In the genomic region with DNA sequence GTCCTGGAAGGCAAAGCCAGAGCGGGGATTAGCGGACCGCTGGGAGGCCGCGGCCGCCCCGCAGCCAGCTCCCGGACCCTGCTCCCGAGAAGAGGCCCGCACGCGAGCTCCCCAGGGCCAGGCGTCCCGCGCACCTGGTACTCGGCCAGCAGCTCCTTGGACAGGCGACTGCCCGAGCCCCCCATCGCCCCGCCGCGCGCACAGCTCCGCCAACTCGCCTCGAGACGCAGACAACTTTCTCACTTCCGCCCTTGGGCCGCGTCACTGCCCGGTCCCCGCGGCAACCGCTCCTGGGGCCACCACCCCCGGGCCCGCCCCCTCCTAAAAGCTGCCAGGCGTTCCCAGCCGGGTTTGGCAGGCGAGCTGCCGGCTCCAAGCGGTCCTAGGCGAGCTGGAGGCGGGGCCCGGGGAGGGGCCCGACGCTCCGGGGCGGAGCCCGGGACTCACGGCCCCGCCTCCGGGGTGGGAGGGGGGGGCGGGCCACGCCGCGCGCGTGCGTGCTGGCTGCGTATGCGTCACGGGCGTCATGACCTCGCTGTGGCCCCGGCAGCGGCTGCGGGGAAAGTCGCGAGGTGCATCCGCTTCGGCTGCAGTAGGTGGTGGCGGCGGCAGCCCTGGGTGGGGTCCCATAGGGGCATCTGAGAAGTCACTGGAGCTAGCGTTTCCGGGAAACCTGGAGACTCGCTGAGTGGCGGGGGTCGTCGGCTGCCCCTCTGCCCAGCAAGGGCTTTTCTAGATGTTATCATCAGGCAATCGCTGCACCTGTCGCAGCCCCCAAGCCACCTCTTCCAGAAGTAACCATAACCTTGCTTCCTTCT, we compare ENCODE assay signal across 7 cellular contexts. TPM values are rescaled to one million over a fixed set of nuclear protein-coding genes. Genes with fewer than 3 reads are reported as not detected.
A peak's percentile ranks its signal among the peaks of the same experiment; 100 is the strongest.
DNase-seq lines count a peak whose midpoint lies in the region; ATAC-seq and TF ChIP-seq lines count a peak whose summit lies in the region.

A gene (minus strand): TSS at position 241 of the 818 bp plus-strand sequence. CDS start 56 bp downstream, at position 185.
A gene with protein sequence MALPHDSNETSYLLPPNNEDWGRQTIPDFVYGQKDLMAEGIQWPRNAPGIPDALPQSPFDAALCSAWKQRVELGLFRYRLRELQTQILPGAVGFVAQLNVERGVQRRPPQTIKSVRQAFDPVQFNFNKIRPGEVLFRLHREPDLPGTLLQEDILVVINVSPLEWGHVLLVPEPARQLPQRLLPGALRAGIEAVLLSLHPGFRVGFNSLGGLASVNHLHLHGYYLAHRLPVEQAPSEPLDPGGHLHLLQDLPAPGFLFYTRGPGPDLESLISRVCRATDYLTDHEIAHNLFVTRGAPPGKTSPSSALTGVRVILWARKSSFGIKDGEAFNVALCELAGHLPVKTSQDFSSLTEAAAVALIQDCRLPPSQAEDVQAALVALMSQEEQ (plus strand): TSS at position 509 of the 818 bp plus-strand sequence. CDS start 6,700 bp downstream, outside the sequence.

- H3K4me3 ChIP-seq in hepatocyte: peak within 1 kb of the TSS; percentile 65

- no peak for TF ChIP-seq CTCF in hepatocyte (IDR thresholded peaks at IDR 0.05; ENCODE audit: poor library complexity)

- peaks cover 23% of the 10 kb centered on the region for H3K4me1 ChIP-seq in hepatocyte (ENCODE audit: insufficient read depth)

- ATAC-seq in GM18519 (IDR thresholded peaks at IDR 0.05; ENCODE audit: low FRiP score, unreplicated experiment) (peak; percentile 82), HG03045 (IDR thresholded peaks at IDR 0.05; ENCODE audit: unreplicated experiment) (peak; percentile 89)

- H3K79me2 ChIP-seq in hepatocyte: peaks cover 20% of the 10 kb centered on the region

- peak within 1 kb of the TSS; percentile 94 for H3K27ac ChIP-seq in hepatocyte

- DNase-seq in NCI-H2081 treated with DMSO at 0.1 percent for 48 hours (lab: John Stamatoyannopoulos, UW) (peak; percentile 55), T1000 (lab: John Stamatoyannopoulos, UW) (peak; percentile 95), astrocyte of the hippocampus (ENCODE audit: low read depth, low spot score) (peak; percentile 99), hepatocyte (ENCODE audit: low spot score) (peak; percentile 99), retina (peak; percentile 92)

- no peaks in the 10 kb centered on the region for H4K20me1 ChIP-seq in hepatocyte (ENCODE audit: insufficient read depth, poor library complexity, severe bottlenecking)

- peak within 1 kb of the TSS; percentile 87 for H3K4me2 ChIP-seq in hepatocyte

- H3K36me3 ChIP-seq in hepatocyte (replicated peaks; ENCODE audit: insufficient read depth, low read depth): no peaks in the 10 kb centered on the region

- H3K9me2 ChIP-seq in hepatocyte (replicated peaks; ENCODE audit: insufficient read depth): no peaks in the 10 kb centered on the region

- H2AFZ ChIP-seq in hepatocyte: peak within 1 kb of the TSS; percentile 80

- WGBS in hepatocyte (ENCODE audit: low lambda C conversion rate, missing lambda C conversion rate): 2% methylated on average over 29 of the region's 81 CpGs

- H3K27me3 ChIP-seq in hepatocyte: no peaks in the 10 kb centered on the region

- no peaks in the 10 kb centered on the region for H3K9me3 ChIP-seq in hepatocyte (ENCODE audit: low read depth)

RNA-seq across cellular contexts. Expression of the first gene that starts in this region (rescaled TPM):
- 49.6 and 53.3 TPM in 2 replicates for total RNA-seq in hepatocyte
- polyA plus RNA-seq in hepatocyte: 161 and 163 TPM in 2 replicates

RNA-seq across cellular contexts. Expression of the second gene that starts in this region (rescaled TPM):
- total RNA-seq in hepatocyte: 5.1 and 6.8 TPM in 2 replicates
- 0.56 and 1.7 TPM in 2 replicates for polyA plus RNA-seq in hepatocyte

Comparison
In these comparisons a context has a peak if more than half of its experiments do, and no peak if none do; other contexts are left out.
1. Peak in every context shown above with its lines: DNase-seq, ATAC-seq, H3K4me3 ChIP-seq and H3K27ac ChIP-seq.